In the genomic region with DNA sequence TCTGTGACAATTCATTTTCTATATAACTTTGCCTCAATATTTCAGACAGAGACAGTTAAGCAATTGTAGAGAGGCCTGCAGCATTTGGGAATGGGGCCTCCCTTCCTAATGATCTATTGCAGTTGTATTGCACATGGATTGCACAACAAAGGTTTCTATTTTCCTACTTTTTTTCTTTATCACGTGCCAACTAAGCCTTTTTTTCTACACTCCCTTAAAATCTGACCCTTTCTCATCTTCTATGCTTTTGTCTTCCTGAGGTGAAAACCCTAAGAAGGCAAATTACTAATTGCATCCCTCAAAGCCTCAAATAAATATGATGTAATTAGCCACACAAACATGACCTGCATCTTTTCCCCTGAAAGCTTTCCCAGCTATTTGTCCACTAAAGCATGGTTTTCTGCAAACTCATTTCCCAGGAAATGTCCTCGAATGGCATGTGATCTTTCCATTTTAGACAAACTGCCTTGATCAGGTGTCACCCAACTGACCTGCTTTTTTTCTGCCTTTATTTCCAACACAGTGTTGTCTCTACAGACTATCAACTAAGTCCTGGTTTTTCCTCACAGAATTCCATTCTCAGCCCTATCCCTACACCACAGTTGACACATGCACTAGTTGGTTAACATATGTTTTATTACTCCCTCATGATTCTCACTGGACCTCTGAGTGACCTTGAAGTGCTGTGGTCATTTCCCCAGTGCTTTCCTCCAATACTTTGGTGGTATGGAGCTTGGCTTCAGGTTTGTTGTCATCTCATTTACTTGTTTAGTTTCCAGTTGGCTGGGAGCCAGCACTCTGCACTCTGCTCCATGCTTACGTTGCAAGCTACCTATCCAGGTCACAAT, we compare ENCODE assay signal across 12 cellular contexts. TPM values are rescaled to one million over a fixed set of nuclear protein-coding genes. Genes with fewer than 3 reads are reported as not detected.
DNase-seq lines count a peak whose midpoint lies in the region; ATAC-seq, FAIRE-seq and TF ChIP-seq lines count a peak whose summit lies in the region.
"Had no signal": no experiment of that assay in that cellular context is flagged by ENCODE, and none has a peak within 500 bp of the region (broad histone marks: within the 10 kb centered on the region; RNA-seq: fewer than 3 reads in every experiment).

No MANE protein-coding gene starts in this region.

- FAIRE-seq in kidney (lab: Jason Lieb, UNC): no peak

- TF ChIP-seq CTCF in AG10803 (conservative IDR thresholded peaks at IDR 0.05; ENCODE audit: low read length) (no peak), kidney (IDR thresholded peaks at IDR 0.05; ENCODE audit: borderline replicate concordance, extremely low read depth, insufficient read depth) (no peak), lower leg skin (IDR thresholded peaks at IDR 0.05) (no peak)

- no peaks in the 10 kb centered on the region for H3K27me3 ChIP-seq in adipocyte (replicated peaks; ENCODE audit: control insufficient read depth, insufficient read depth, low read length)
- H3K27me3 ChIP-seq: upper lobe of right lung had no signal

- H3K36me3 ChIP-seq in adipocyte (ENCODE audit: control insufficient read depth, insufficient read depth, low read length, severe bottlenecking): no peaks in the 10 kb centered on the region
- H3K36me3 ChIP-seq in kidney (ENCODE audit: control insufficient read depth in 1 of 2, insufficient read depth in 2 of 2, low read length in 2 of 2): no peaks in the 10 kb centered on the region
- H3K36me3 ChIP-seq: lower lobe of right lung, upper lobe of right lung had no signal

- no peaks in the 10 kb centered on the region for H3K9me3 ChIP-seq in adipocyte (ENCODE audit: control insufficient read depth, low read length)
- no peaks in the 10 kb centered on the region for H3K9me3 ChIP-seq in kidney (ENCODE audit: control insufficient read depth in 1 of 2, low read length in 2 of 2)
- H3K9me3 ChIP-seq: lower lobe of right lung, upper lobe of right lung had no signal

- no peak overlapping the region for H3K4me3 Mint-ChIP-seq in stimulated activated effector memory CD8-positive, alpha-beta T cell treated with anti-CD3 and anti-CD28 coated beads, Interleukin-12 subunit alpha, Interleukin-12 subunit beta, amount 100 ng/mL, for 72 hours
- H3K4me3 Mint-ChIP-seq: activated CD4-positive, alpha-beta memory T cell treated with anti-CD3 and anti-CD28 coated beads for 36 hours had no signal

- TF ChIP-seq POLR2A in lower leg skin (IDR thresholded peaks at IDR 0.05): no peak

- H3K27ac ChIP-seq in kidney (ENCODE audit: low read depth in 2 of 2, low read length in 2 of 2): peak overlapping the region; percentile 61
- H3K27ac ChIP-seq: lower lobe of right lung, upper lobe of right lung had no signal

- H3K9me3 Mint-ChIP-seq in stimulated activated effector memory CD8-positive, alpha-beta T cell treated with anti-CD3 and anti-CD28 coated beads, Interleukin-12 subunit alpha, Interleukin-12 subunit beta, amount 100 ng/mL, for 72 hours: no peaks in the 10 kb centered on the region
- H3K9me3 Mint-ChIP-seq: activated CD4-positive, alpha-beta memory T cell treated with anti-CD3 and anti-CD28 coated beads for 36 hours had no signal

- H3K9ac ChIP-seq in adipocyte (ENCODE audit: low read length) (peak overlapping the region; percentile 64), kidney (ENCODE audit: low read length in 2 of 2) (no peak overlapping the region)

- H3K4me3 ChIP-seq in AG10803 (ENCODE audit: low read length): no peak overlapping the region
- H3K4me3 ChIP-seq in adipocyte (ENCODE audit: low read length): peak overlapping the region; percentile 19
- no peak overlapping the region for H3K4me3 ChIP-seq in kidney (ENCODE audit: low read length in 2 of 2)
- no peak overlapping the region for H3K4me3 ChIP-seq in lower leg skin (ENCODE audit: low read depth, poor library complexity, severe bottlenecking)
- H3K4me3 ChIP-seq: lower lobe of right lung, upper lobe of right lung had no signal

- ATAC-seq in GM19324 (IDR thresholded peaks at IDR 0.05; ENCODE audit: low FRiP score, unreplicated experiment): no peak
- no peak for ATAC-seq in stimulated activated effector memory CD8-positive, alpha-beta T cell treated with anti-CD3 and anti-CD28 coated beads, Interleukin-12 subunit alpha, Interleukin-12 subunit beta, amount 100 ng/mL, for 72 hours
- ATAC-seq: lower lobe of right lung, upper lobe of right lung had no signal

- 43 to 50% methylated on average over 3 of the region's 3 CpGs for WGBS in lower leg skin, 2 donors

- H3K4me1 Mint-ChIP-seq in stimulated activated effector memory CD8-positive, alpha-beta T cell treated with anti-CD3 and anti-CD28 coated beads, Interleukin-12 subunit alpha, Interleukin-12 subunit beta, amount 100 ng/mL, for 72 hours: peaks cover 6% of the 10 kb centered on the region

- intact Hi-C loops in kidney (cut with DNase I) (no loop called here), lower leg skin (cut with DNase I; ENCODE audit: low total_unique reads) (no loop called here)

- H3K4me1 ChIP-seq in adipocyte (ENCODE audit: control insufficient read depth, insufficient read depth, low read length) (peaks cover 32% of the 10 kb centered on the region), kidney (ENCODE audit: control insufficient read depth in 1 of 2, insufficient read depth in 1 of 2, low read depth in 1 of 2, low read length in 2 of 2) (peaks cover 0 to 3% of the 10 kb centered on the region in 2 donors)

- H3K36me3 Mint-ChIP-seq in stimulated activated effector memory CD8-positive, alpha-beta T cell treated with anti-CD3 and anti-CD28 coated beads, Interleukin-12 subunit alpha, Interleukin-12 subunit beta, amount 100 ng/mL, for 72 hours: no peaks in the 10 kb centered on the region
- H3K36me3 Mint-ChIP-seq: activated CD4-positive, alpha-beta memory T cell treated with anti-CD3 and anti-CD28 coated beads for 36 hours had no signal

- peak; percentile 92 for DNase-seq in AG10803 (ENCODE audit: low read depth)
- peak; percentile 72 for DNase-seq in GM04504 (ENCODE audit: low read depth)
- peak; percentile 95 for DNase-seq in adipocyte (ENCODE audit: low read depth)
- no peak for DNase-seq in kidney
- no peak for DNase-seq in lower leg skin (ENCODE audit: low spot score in 2 of 2)
- DNase-seq in stimulated activated effector memory CD8-positive, alpha-beta T cell treated with anti-CD3 and anti-CD28 coated beads, Interleukin-12 subunit alpha, Interleukin-12 subunit beta, amount 100 ng/mL, for 72 hours (ENCODE audit: low spot score in 2 of 2): no peak
- DNase-seq in iPS-NIHi11 (ENCODE audit: low spot score): no peak
- DNase-seq: activated CD4-positive, alpha-beta memory T cell treated with anti-CD3 and anti-CD28 coated beads for 36 hours; lower lobe of right lung; NCI-H1092 treated with DMSO at 0.1 percent for 48 hours; upper lobe of right lung had no signal

- no peak overlapping the region for H3K27ac Mint-ChIP-seq in stimulated activated effector memory CD8-positive, alpha-beta T cell treated with anti-CD3 and anti-CD28 coated beads, Interleukin-12 subunit alpha, Interleukin-12 subunit beta, amount 100 ng/mL, for 72 hours
- H3K27ac Mint-ChIP-seq: activated CD4-positive, alpha-beta memory T cell treated with anti-CD3 and anti-CD28 coated beads for 36 hours had no signal

RNA-seq across cellular contexts. Expression of gene TSC22D2, which starts 31.9 kb away (rescaled TPM):
- 25.3 TPM for total RNA-seq in kidney
- 13.4 TPM for polyA plus RNA-seq in kidney (ENCODE audit: insufficient read depth, low read depth, low replicate concordance)
- total RNA-seq in lower leg skin: 10 to 100 TPM; 13.0 to 60.4 (median 16.7) TPM

Comparison
In these comparisons a context has a peak if more than half of its experiments do, and no peak if none do; other contexts are left out.
1. DNase-seq: peak in AG10803 (single experiment), GM04504 (single experiment) and adipocyte (single experiment); none in kidney (single experiment), lower leg skin (0 of 2), stimulated activated effector memory CD8-positive, alpha-beta T cell treated with anti-CD3 and anti-CD28 coated beads, Interleukin-12 subunit alpha, Interleukin-12 subunit beta, amount 100 ng/mL, for 72 hours (0 of 2) and iPS-NIHi11 (single experiment).